In genomic region chr6:26233608-26234420, GRCh38 we compare ENCODE assay signal across 8 cellular contexts.
DNase-seq lines count a peak whose midpoint lies in the region; ATAC-seq, FAIRE-seq and TF ChIP-seq lines count a peak whose summit lies in the region.

No MANE protein-coding gene starts in this region.

- TF ChIP-seq EP300 in GM12878 (IDR thresholded peaks at IDR 0.05; ENCODE audit: borderline replicate concordance in 1 of 2, control insufficient read depth in 1 of 2, low read depth in 2 of 2, low read length in 2 of 2) = no peak

- peaks cover 3% of the 10 kb centered on the region for H3F3A ChIP-seq in smooth muscle cell (ENCODE audit: low read depth)

- TF ChIP-seq CTCF in AG10803 (conservative IDR thresholded peaks at IDR 0.05; ENCODE audit: low read length) = no peak
- no peak for TF ChIP-seq CTCF in GM12878 (IDR thresholded peaks at IDR 0.05 in 2 of 3, conservative IDR thresholded peaks at IDR 0.05 in 1 of 3; ENCODE audit: control insufficient read depth in 2 of 3, extremely low read depth in 1 of 3, insufficient read depth in 1 of 3, low read depth in 3 of 3, low read length in 3 of 3)
- no peak for TF ChIP-seq CTCF in smooth muscle cell (IDR thresholded peaks at IDR 0.05; ENCODE audit: borderline replicate concordance, insufficient read depth, poor library complexity, severe bottlenecking)

- CTCF ChIA-PET in GM12878 (lab: Yijun Ruan, JAX) = interaction anchor here (0.7 to 6.5 kb wide), 6 partner anchors 9 to 60 kb away, joined by 3 to 46 read pairs (median 4); a partner anchor contains a TSS

- H3K79me2 ChIP-seq in GM12878 (ENCODE audit: control insufficient read depth, insufficient read depth, low read length) (peaks cover 3% of the 10 kb centered on the region), smooth muscle cell (ENCODE audit: low read depth) (no peaks in the 10 kb centered on the region)

- H3K4me2 ChIP-seq in GM12878 (ENCODE audit: control insufficient read depth, insufficient read depth) = peak overlapping the region; percentile 89
- H3K4me2 ChIP-seq in smooth muscle cell = peak overlapping the region; percentile 97

- ATAC-seq in HG03354 (IDR thresholded peaks at IDR 0.05; ENCODE audit: poor library complexity, severe bottlenecking, unreplicated experiment) (peak; percentile 55), GM12878 (peak; percentile 67)

- TF ChIP-seq RAD21 in GM12878 (IDR thresholded peaks at IDR 0.05; ENCODE audit: insufficient read depth, low read depth, low read length) = no peak

- no peaks in the 10 kb centered on the region for H4K20me1 ChIP-seq in GM12878 (ENCODE audit: control insufficient read depth, insufficient read depth)
- H4K20me1 ChIP-seq in smooth muscle cell (ENCODE audit: low read depth) = no peaks in the 10 kb centered on the region

- peaks cover 2% of the 10 kb centered on the region for H3K4me1 ChIP-seq in GM12878 (ENCODE audit: control insufficient read depth, insufficient read depth, low read length)
- H3K4me1 ChIP-seq in iPS-18a (ENCODE audit: control insufficient read depth, low read depth, low read length) = peaks cover 17% of the 10 kb centered on the region
- H3K4me1 ChIP-seq in smooth muscle cell (ENCODE audit: low read depth) = peaks cover 11% of the 10 kb centered on the region

- H2AFZ ChIP-seq in GM12878 (ENCODE audit: control insufficient read depth, low read depth, low read length) (peak overlapping the region; percentile 14), smooth muscle cell (ENCODE audit: low read depth) (peak overlapping the region; percentile 97)

- H3K4me3 ChIP-seq in AG10803 (ENCODE audit: low read length) (peak overlapping the region; percentile 62), GM12878 (peak overlapping the region; percentile 83), iPS-18a (ENCODE audit: low read length) (peak overlapping the region; percentile 66), smooth muscle cell (peak overlapping the region; percentile 63)

- intact Hi-C loops in GM12878 (cut with micrococcal nuclease; ENCODE audit: unreplicated experiment) = loop anchor here (1.0 to 10.0 kb wide), 3 partner anchors 10 to 1661 kb away; a partner anchor contains a TSS

- peak; percentile 65 for DNase-seq in AG10803 (ENCODE audit: low read depth)
- DNase-seq in SW480 (ENCODE audit: low spot score) = peak; percentile 25
- peak; percentile 75 for DNase-seq in GM12878 (ENCODE audit: low read depth, low spot score)
- no peak for DNase-seq in smooth muscle cell (lab: John Stamatoyannopoulos, UW; ENCODE audit: unreplicated experiment)
- no peak for DNase-seq in NCI-H510A (lab: John Stamatoyannopoulos, UW)

- H3K27me3 ChIP-seq in GM12878 (replicated peaks in 1 of 2; ENCODE audit: control insufficient read depth in 2 of 2, insufficient read depth in 2 of 2, low read length in 1 of 2) (no peaks in the 10 kb centered on the region), iPS-18a (ENCODE audit: control insufficient read depth, insufficient read depth, low read length) (no peaks in the 10 kb centered on the region), smooth muscle cell (ENCODE audit: low read depth) (no peaks in the 10 kb centered on the region)

- TF ChIP-seq POLR2A in GM19099 (IDR thresholded peaks at IDR 0.05; ENCODE audit: extremely low read depth, insufficient read length, low read depth) (peak; percentile 98), GM12878 (IDR thresholded peaks at IDR 0.05; ENCODE audit: low read depth, low read length) (peak; percentile 70)

- SMC1A ChIA-PET in GM12878 (lab: Charles Lee; ENCODE audit: uncharacterized antibody, unreplicated experiment) = interaction anchor here (0.7 to 5.2 kb wide), 10 partner anchors 10 to 109 kb away, joined by 3 to 44 read pairs (median 6); a partner anchor contains a TSS

- H3K9ac ChIP-seq in GM12878 (ENCODE audit: control insufficient read depth, insufficient read depth, low read length) (peak overlapping the region; percentile 96), iPS-18a (ENCODE audit: low read length) (peak overlapping the region; percentile 99), smooth muscle cell (ENCODE audit: low read depth) (peak overlapping the region; percentile 37)

- under 1% methylated on average over 34 of the region's 34 CpGs for WGBS in GM12878 (ENCODE audit: insufficient coverage, insufficient replicate concordance, low lambda C conversion rate, missing lambda C conversion rate)
- WGBS in smooth muscle cell (ENCODE audit: low lambda C conversion rate) = 17% methylated on average over 34 of the region's 34 CpGs

- POLR2A ChIA-PET in GM12878 (lab: Charles Lee) = interaction anchor here (0.7 to 5.2 kb wide), 16 partner anchors 9 to 1660 kb away, joined by 3 to 56 read pairs (median 6); a partner anchor contains a TSS

- H3K9me3 ChIP-seq in GM12878 (replicated peaks; ENCODE audit: control insufficient read depth, insufficient read depth, low read length) (no peaks in the 10 kb centered on the region), iPS-18a (ENCODE audit: control insufficient read depth, low read depth, low read length) (no peaks in the 10 kb centered on the region), smooth muscle cell (replicated peaks; ENCODE audit: low read depth) (no peaks in the 10 kb centered on the region)

- no TSS peak for BruUV-seq in GM12878 (replicated peaks; lab: Mats Ljungman, UMichigan)

- H3K36me3 ChIP-seq in GM12878 (ENCODE audit: control insufficient read depth in 2 of 2, insufficient read depth in 2 of 2, low read length in 1 of 2) (no peaks in the 10 kb centered on the region), iPS-18a (ENCODE audit: control insufficient read depth, low read depth, low read length) (no peaks in the 10 kb centered on the region), smooth muscle cell (ENCODE audit: low read depth) (no peaks in the 10 kb centered on the region)

- FAIRE-seq in GM12878 (lab: Jason Lieb, UNC) = no peak

- in situ Hi-C loops in GM12878 (cut with MboI) = no loop called here

- peak overlapping the region; percentile 95 for H3K27ac ChIP-seq in GM12878 (ENCODE audit: control insufficient read depth, insufficient read depth)
- peak overlapping the region; percentile 96 for H3K27ac ChIP-seq in iPS-18a (ENCODE audit: low read length)
- H3K27ac ChIP-seq in smooth muscle cell (ENCODE audit: low read depth) = peak overlapping the region; percentile 21

- RAD21 ChIA-PET in GM12878 (lab: Charles Lee; ENCODE audit: unreplicated experiment) = interaction anchor here (0.5 to 5.6 kb wide), 13 partner anchors 9 to 97 kb away, joined by 3 to 50 read pairs (median 6); a partner anchor contains a TSS

TF ChIP-seq in GM12878, 131 proteins besides CTCF, POLR2A, EP300 and RAD21 (continues in another document):
- peak; percentile 94 for TF ChIP-seq E2F4 (IDR thresholded peaks at IDR 0.05; ENCODE audit: low read depth, low read length)
- no peak; the same call in 1 of the 2 replicates for TF ChIP-seq MLLT1 (IDR thresholded peaks at IDR 0.05)
- TF ChIP-seq POLR2AphosphoS2 (IDR thresholded peaks at IDR 0.05; ENCODE audit: low read depth, low read length) = peak; percentile 97
- TF ChIP-seq HCFC1 (IDR thresholded peaks at IDR 0.05; ENCODE audit: low read length) = 0 out of 2 replicates have a peak, but pooled peaks have one; percentile 22
- TF ChIP-seq SMARCA5 (IDR thresholded peaks at IDR 0.05) = peak; percentile 67; the same call in 1 of the 2 replicates
- TF ChIP-seq ZBTB4 (CRISPR knock-in tag; IDR thresholded peaks at IDR 0.05) = peak; percentile 95
- TF ChIP-seq ASH2L (IDR thresholded peaks at IDR 0.05; ENCODE audit: borderline replicate concordance, low read depth) = no peak
- TF ChIP-seq ZNF207 (IDR thresholded peaks at IDR 0.05; ENCODE audit: borderline replicate concordance) = no peak; the same call in 1 of the 2 replicates
- no peak for TF ChIP-seq SMC3 (IDR thresholded peaks at IDR 0.05; ENCODE audit: borderline replicate concordance, low read length)

Comparison
In these comparisons a context has a peak if more than half of its experiments do, and no peak if none do; other contexts are left out.
1. DNase-seq: peak in AG10803 (single experiment), SW480 (single experiment) and GM12878 (single experiment); none in smooth muscle cell (single experiment) and NCI-H510A (single experiment).
2. H3K27ac ChIP-seq: peak in every context shown above with its lines; median percentile 96 in iPS-18a; 95 in GM12878; 21 in smooth muscle cell.
3. H3K9ac ChIP-seq: peak in every context shown above with its lines; median percentile 99 in iPS-18a; 96 in GM12878; 37 in smooth muscle cell.
4. Peak in every context shown above with its lines, with median percentiles within 50 percentile points of each other: H3K4me3 ChIP-seq.